1 cellular context compared by ENCODE assay signal in genomic region chr7:138027100-138027499, GRCh38.
TF ChIP-seq lines count a peak whose summit lies in the region.

No MANE protein-coding gene starts in this region.

TF ChIP-seq in H1, 55 proteins besides CTCF, POLR2A, EP300 and RAD21:
- no peak for TF ChIP-seq CBX5 (IDR thresholded peaks at IDR 0.05; ENCODE audit: low read depth, low read length)
- no peak for TF ChIP-seq KDM1A (IDR thresholded peaks at IDR 0.05; ENCODE audit: borderline replicate concordance, low read length)
- no peak for TF ChIP-seq CEBPB (IDR thresholded peaks at IDR 0.05; ENCODE audit: low read depth, low read length)
- TF ChIP-seq SAP30 (IDR thresholded peaks at IDR 0.05; ENCODE audit: insufficient read depth, insufficient replicate concordance, low read length): no peak
- TF ChIP-seq SUZ12 (IDR thresholded peaks at IDR 0.05; ENCODE audit: low read length): no peak
- no peak for TF ChIP-seq SRF (IDR thresholded peaks at IDR 0.05; ENCODE audit: low read depth, low read length)
- no peak for TF ChIP-seq BRCA1 (IDR thresholded peaks at IDR 0.05; ENCODE audit: low read depth, low read length)
- TF ChIP-seq EGR1 (IDR thresholded peaks at IDR 0.05; ENCODE audit: borderline replicate concordance, low read depth, low read length): no peak
- TF ChIP-seq BACH1 (IDR thresholded peaks at IDR 0.05; ENCODE audit: low read length): no peak
- TF ChIP-seq GTF2F1 (IDR thresholded peaks at IDR 0.05; ENCODE audit: borderline replicate concordance, low read depth, low read length): no peak
- TF ChIP-seq SIRT6 (IDR thresholded peaks at IDR 0.05; ENCODE audit: low read length): no peak
